ENCODE assay signal across 2 cellular contexts in the genomic region with DNA sequence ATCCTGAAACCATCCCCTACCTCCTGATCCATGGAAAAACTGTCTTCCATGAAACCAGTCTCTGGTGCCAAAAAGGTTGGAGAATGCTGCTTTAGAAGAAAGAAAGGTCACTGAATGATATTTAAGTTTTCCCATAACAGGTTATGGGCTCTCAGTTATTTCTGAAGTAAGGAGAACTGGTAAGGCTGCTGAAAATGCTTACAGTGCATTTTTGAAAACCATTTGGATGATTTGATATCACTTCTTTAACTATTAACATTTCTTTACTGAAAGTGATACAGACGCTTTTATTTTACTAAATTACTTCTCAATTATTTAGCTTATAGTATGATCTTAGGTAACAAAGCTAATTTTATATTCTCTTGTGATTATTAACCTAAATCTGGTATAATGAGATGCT.
A peak's percentile ranks its signal among the peaks of the same experiment; 100 is the strongest.
TF ChIP-seq lines count a peak whose summit lies in the region.

No MANE protein-coding gene starts in this region.

TF ChIP-seq in HepG2, 621 proteins besides CTCF, POLR2A, EP300 and RAD21:
- TF ChIP-seq MAFK (conservative IDR thresholded peaks at IDR 0.05 in 1 of 2, IDR thresholded peaks at IDR 0.05 in 1 of 2; ENCODE audit: low read length in 2 of 2) (peak; percentile 91 to 94), MAFF (IDR thresholded peaks at IDR 0.05; ENCODE audit: low read depth, low read length) (peak; percentile 91), HMG20B (CRISPR knock-in tag; conservative IDR thresholded peaks at IDR 0.05) (no peak)

TF ChIP-seq in H1, 55 proteins besides CTCF, POLR2A, EP300 and RAD21:
- peak; percentile 60; the same call in 1 of the 2 replicates for TF ChIP-seq MAFK (IDR thresholded peaks at IDR 0.05; ENCODE audit: low read depth, low read length)
- no peak for TF ChIP-seq GTF2F1 (IDR thresholded peaks at IDR 0.05; ENCODE audit: borderline replicate concordance, low read depth, low read length)
- no peak for TF ChIP-seq YY1 (IDR thresholded peaks at IDR 0.05; ENCODE audit: low read depth, low read length)
- no peak for TF ChIP-seq SRF (IDR thresholded peaks at IDR 0.05; ENCODE audit: low read depth, low read length)
- TF ChIP-seq TAF1 (IDR thresholded peaks at IDR 0.05; ENCODE audit: low read depth, low read length) = no peak
- no peak for TF ChIP-seq EGR1 (IDR thresholded peaks at IDR 0.05; ENCODE audit: borderline replicate concordance, low read depth, low read length)
- no peak for TF ChIP-seq KDM1A (IDR thresholded peaks at IDR 0.05; ENCODE audit: borderline replicate concordance, low read length)
- TF ChIP-seq, protein P1, sequence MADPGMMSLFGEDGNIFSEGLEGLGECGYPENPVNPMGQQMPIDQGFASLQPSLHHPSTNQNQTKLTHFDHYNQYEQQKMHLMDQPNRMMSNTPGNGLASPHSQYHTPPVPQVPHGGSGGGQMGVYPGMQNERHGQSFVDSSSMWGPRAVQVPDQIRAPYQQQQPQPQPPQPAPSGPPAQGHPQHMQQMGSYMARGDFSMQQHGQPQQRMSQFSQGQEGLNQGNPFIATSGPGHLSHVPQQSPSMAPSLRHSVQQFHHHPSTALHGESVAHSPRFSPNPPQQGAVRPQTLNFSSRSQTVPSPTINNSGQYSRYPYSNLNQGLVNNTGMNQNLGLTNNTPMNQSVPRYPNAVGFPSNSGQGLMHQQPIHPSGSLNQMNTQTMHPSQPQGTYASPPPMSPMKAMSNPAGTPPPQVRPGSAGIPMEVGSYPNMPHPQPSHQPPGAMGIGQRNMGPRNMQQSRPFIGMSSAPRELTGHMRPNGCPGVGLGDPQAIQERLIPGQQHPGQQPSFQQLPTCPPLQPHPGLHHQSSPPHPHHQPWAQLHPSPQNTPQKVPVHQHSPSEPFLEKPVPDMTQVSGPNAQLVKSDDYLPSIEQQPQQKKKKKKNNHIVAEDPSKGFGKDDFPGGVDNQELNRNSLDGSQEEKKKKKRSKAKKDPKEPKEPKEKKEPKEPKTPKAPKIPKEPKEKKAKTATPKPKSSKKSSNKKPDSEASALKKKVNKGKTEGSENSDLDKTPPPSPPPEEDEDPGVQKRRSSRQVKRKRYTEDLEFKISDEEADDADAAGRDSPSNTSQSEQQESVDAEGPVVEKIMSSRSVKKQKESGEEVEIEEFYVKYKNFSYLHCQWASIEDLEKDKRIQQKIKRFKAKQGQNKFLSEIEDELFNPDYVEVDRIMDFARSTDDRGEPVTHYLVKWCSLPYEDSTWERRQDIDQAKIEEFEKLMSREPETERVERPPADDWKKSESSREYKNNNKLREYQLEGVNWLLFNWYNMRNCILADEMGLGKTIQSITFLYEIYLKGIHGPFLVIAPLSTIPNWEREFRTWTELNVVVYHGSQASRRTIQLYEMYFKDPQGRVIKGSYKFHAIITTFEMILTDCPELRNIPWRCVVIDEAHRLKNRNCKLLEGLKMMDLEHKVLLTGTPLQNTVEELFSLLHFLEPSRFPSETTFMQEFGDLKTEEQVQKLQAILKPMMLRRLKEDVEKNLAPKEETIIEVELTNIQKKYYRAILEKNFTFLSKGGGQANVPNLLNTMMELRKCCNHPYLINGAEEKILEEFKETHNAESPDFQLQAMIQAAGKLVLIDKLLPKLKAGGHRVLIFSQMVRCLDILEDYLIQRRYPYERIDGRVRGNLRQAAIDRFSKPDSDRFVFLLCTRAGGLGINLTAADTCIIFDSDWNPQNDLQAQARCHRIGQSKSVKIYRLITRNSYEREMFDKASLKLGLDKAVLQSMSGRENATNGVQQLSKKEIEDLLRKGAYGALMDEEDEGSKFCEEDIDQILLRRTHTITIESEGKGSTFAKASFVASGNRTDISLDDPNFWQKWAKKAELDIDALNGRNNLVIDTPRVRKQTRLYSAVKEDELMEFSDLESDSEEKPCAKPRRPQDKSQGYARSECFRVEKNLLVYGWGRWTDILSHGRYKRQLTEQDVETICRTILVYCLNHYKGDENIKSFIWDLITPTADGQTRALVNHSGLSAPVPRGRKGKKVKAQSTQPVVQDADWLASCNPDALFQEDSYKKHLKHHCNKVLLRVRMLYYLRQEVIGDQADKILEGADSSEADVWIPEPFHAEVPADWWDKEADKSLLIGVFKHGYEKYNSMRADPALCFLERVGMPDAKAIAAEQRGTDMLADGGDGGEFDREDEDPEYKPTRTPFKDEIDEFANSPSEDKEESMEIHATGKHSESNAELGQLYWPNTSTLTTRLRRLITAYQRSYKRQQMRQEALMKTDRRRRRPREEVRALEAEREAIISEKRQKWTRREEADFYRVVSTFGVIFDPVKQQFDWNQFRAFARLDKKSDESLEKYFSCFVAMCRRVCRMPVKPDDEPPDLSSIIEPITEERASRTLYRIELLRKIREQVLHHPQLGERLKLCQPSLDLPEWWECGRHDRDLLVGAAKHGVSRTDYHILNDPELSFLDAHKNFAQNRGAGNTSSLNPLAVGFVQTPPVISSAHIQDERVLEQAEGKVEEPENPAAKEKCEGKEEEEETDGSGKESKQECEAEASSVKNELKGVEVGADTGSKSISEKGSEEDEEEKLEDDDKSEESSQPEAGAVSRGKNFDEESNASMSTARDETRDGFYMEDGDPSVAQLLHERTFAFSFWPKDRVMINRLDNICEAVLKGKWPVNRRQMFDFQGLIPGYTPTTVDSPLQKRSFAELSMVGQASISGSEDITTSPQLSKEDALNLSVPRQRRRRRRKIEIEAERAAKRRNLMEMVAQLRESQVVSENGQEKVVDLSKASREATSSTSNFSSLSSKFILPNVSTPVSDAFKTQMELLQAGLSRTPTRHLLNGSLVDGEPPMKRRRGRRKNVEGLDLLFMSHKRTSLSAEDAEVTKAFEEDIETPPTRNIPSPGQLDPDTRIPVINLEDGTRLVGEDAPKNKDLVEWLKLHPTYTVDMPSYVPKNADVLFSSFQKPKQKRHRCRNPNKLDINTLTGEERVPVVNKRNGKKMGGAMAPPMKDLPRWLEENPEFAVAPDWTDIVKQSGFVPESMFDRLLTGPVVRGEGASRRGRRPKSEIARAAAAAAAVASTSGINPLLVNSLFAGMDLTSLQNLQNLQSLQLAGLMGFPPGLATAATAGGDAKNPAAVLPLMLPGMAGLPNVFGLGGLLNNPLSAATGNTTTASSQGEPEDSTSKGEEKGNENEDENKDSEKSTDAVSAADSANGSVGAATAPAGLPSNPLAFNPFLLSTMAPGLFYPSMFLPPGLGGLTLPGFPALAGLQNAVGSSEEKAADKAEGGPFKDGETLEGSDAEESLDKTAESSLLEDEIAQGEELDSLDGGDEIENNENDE (IDR thresholded peaks at IDR 0.05; ENCODE audit: insufficient replicate concordance, low read length) = no peak
- TF ChIP-seq CREB1 (IDR thresholded peaks at IDR 0.05) = no peak
TF ChIP-seq in H1: peak in this region for 1.
